In genomic region chr17:28948342-28948741, GRCh38 we compare ENCODE assay signal across 8 cellular contexts. TPM values are rescaled to one million over a fixed set of nuclear protein-coding genes. Genes with fewer than 3 reads are reported as not detected.
DNase-seq lines count a peak whose midpoint lies in the region; TF ChIP-seq lines count a peak whose summit lies in the region.

No MANE protein-coding gene starts in this region.

- BruUV-seq in Calu3 (replicated peaks; lab: Mats Ljungman, UMichigan) (no TSS peak), PC-9 (replicated peaks; lab: Mats Ljungman, UMichigan) (no TSS peak)

- H3K27me3 ChIP-seq in PC-9 (ENCODE audit: insufficient read depth, low read depth) (no peaks in the 10 kb centered on the region), parathyroid adenoma (ENCODE audit: control insufficient read depth, insufficient read depth, low read length) (no peaks in the 10 kb centered on the region)

- H3K79me2 ChIP-seq in PC-9 (ENCODE audit: low read depth) (peaks cover 79% of the 10 kb centered on the region), parathyroid adenoma (peaks cover 47% of the 10 kb centered on the region)

- H3K27ac ChIP-seq in PC-9 (peak overlapping the region; percentile 59), parathyroid adenoma (peak overlapping the region; percentile 88)

- H4K20me1 ChIP-seq in PC-9 (ENCODE audit: insufficient read depth) = peaks cover 54% of the 10 kb centered on the region

- peak overlapping the region; percentile 97 for H3K4me3 ChIP-seq in PC-9
- peak overlapping the region; percentile 96 for H3K4me3 ChIP-seq in epithelial cell of proximal tubule (ENCODE audit: low read depth, low read length)
- H3K4me3 ChIP-seq in parathyroid adenoma (ENCODE audit: low read depth, low read length) = peak overlapping the region; percentile 88

- no peaks in the 10 kb centered on the region for H3K27me3 Mint-ChIP-seq in Calu3 (ENCODE audit: unreplicated experiment)

- H3K9me3 Mint-ChIP-seq in Calu3 (ENCODE audit: low read depth, unreplicated experiment) = no peaks in the 10 kb centered on the region

- DNase-seq in Calu3 = no peak
- no peak for DNase-seq in PC-9
- no peak for DNase-seq in epithelial cell of proximal tubule (ENCODE audit: low read depth)
- DNase-seq in activated effector memory CD4-positive, alpha-beta T cell treated with Interleukin-2 at 50 U/mL for 16 hours = no peak
- no peak for DNase-seq in medulla oblongata (ENCODE audit: extremely low spot score)
- DNase-seq in OCI-M2 (lab: John Stamatoyannopoulos, UW; ENCODE audit: unreplicated experiment) = no peak
- DNase-seq in NCI-H524 treated with DMSO at 0.1 percent for 48 hours (lab: John Stamatoyannopoulos, UW) = no peak

- no peak for TF ChIP-seq CTCF in Calu3 (IDR thresholded peaks at IDR 0.05; ENCODE audit: unreplicated experiment)
- no peak for TF ChIP-seq CTCF in PC-9 (conservative IDR thresholded peaks at IDR 0.05)
- no peak for TF ChIP-seq CTCF in epithelial cell of proximal tubule (conservative IDR thresholded peaks at IDR 0.05; ENCODE audit: low read depth, low read length)
- TF ChIP-seq CTCF in parathyroid adenoma (IDR thresholded peaks at IDR 0.05) = no peak

- H2AFZ ChIP-seq in PC-9 (no peak overlapping the region), parathyroid adenoma (no peak overlapping the region)

- no peaks in the 10 kb centered on the region for H3K9me2 ChIP-seq in PC-9 (ENCODE audit: insufficient read depth)

- CTCF ChIA-PET in Calu3 (lab: Charles Lee) (interaction anchor here (0.7 kb wide), 1 partner anchor 20 kb away, joined by 3 read pairs; no protein-coding TSS in a partner anchor), PC-9 (lab: Charles Lee) (no interaction called here)

- peaks cover 42% of the 10 kb centered on the region for H3K36me3 ChIP-seq in PC-9 (ENCODE audit: low read depth)
- no peaks in the 10 kb centered on the region for H3K36me3 ChIP-seq in parathyroid adenoma (ENCODE audit: control insufficient read depth, insufficient read depth, low read length)

- POLR2A ChIA-PET in PC-9 (lab: Charles Lee; ENCODE audit: unreplicated experiment) = interaction anchor here (0.5 kb wide), 1 partner anchor 588 kb away, joined by 4 read pairs; no protein-coding TSS in a partner anchor

- no peaks in the 10 kb centered on the region for H3K4me1 Mint-ChIP-seq in Calu3 (ENCODE audit: low read depth, unreplicated experiment)

- peak overlapping the region; percentile 97 for H3K27ac Mint-ChIP-seq in Calu3 (ENCODE audit: unreplicated experiment)

- H3F3A ChIP-seq in PC-9 (ENCODE audit: insufficient read depth, low read depth) = peaks cover 39% of the 10 kb centered on the region

- intact Hi-C loops in Calu3 (cut with micrococcal nuclease; ENCODE audit: unreplicated experiment) (loop anchor here (5.0 kb wide), 1 partner anchor 226 kb away; no protein-coding TSS in a partner anchor), PC-9 (cut with micrococcal nuclease; ENCODE audit: unreplicated experiment) (no loop called here)

- H3K9me3 ChIP-seq in PC-9 (ENCODE audit: insufficient read depth, low read depth) (no peaks in the 10 kb centered on the region), parathyroid adenoma (ENCODE audit: control insufficient read depth, low read length) (no peaks in the 10 kb centered on the region)

- peak overlapping the region; percentile 99 for H3K4me2 ChIP-seq in PC-9
- peak overlapping the region; percentile 93 for H3K4me2 ChIP-seq in parathyroid adenoma (ENCODE audit: low read length)

- peaks cover 31% of the 10 kb centered on the region for H3K36me3 Mint-ChIP-seq in Calu3 (ENCODE audit: insufficient read depth, unreplicated experiment)

- no peak overlapping the region for H3K9ac ChIP-seq in parathyroid adenoma

- peaks cover 27% of the 10 kb centered on the region for H3K4me1 ChIP-seq in PC-9 (replicated peaks; ENCODE audit: insufficient read depth)
- H3K4me1 ChIP-seq in parathyroid adenoma = peaks cover 30% of the 10 kb centered on the region

- H3K4me3 Mint-ChIP-seq in Calu3 (ENCODE audit: low read depth, unreplicated experiment) = no peak overlapping the region

RNA-seq across cellular contexts. Expression of gene PHF12, which starts 3.0 kb away (rescaled TPM):
- 54.0 and 57.6 TPM in 2 replicates for total RNA-seq in Calu3 (2022)
- 36.0 and 48.4 TPM in 2 replicates for total RNA-seq in PC-9 (2021)
- total RNA-seq in epithelial cell of proximal tubule = 26.3 and 43.5 TPM in 2 replicates

RNA-seq across cellular contexts. Expression of gene DHRS13, which starts 45.5 kb away (rescaled TPM):
- total RNA-seq in Calu3 (2022) (19.2 and 23.2 TPM in 2 replicates), PC-9 (2021) (15.8 and 17.5 TPM in 2 replicates), epithelial cell of proximal tubule (14.0 and 18.0 TPM in 2 replicates)

RNA-seq across cellular contexts. Expression of gene FLOT2, which starts 50.8 kb away (rescaled TPM):
- total RNA-seq in Calu3 (2022) (152 and 155 TPM in 2 replicates), PC-9 (2021) (118 and 128 TPM in 2 replicates), epithelial cell of proximal tubule (83.5 and 92.5 TPM in 2 replicates)

RNA-seq across cellular contexts. Expression of gene SEZ6, which starts 57.5 kb away (rescaled TPM):
- total RNA-seq in Calu3 (2022) (not detected in 2 replicates), PC-9 (2021) (not detected in 2 replicates), epithelial cell of proximal tubule (not detected in 2 replicates)
